ENCODE assay signal across 1 cellular context in the genomic region with DNA sequence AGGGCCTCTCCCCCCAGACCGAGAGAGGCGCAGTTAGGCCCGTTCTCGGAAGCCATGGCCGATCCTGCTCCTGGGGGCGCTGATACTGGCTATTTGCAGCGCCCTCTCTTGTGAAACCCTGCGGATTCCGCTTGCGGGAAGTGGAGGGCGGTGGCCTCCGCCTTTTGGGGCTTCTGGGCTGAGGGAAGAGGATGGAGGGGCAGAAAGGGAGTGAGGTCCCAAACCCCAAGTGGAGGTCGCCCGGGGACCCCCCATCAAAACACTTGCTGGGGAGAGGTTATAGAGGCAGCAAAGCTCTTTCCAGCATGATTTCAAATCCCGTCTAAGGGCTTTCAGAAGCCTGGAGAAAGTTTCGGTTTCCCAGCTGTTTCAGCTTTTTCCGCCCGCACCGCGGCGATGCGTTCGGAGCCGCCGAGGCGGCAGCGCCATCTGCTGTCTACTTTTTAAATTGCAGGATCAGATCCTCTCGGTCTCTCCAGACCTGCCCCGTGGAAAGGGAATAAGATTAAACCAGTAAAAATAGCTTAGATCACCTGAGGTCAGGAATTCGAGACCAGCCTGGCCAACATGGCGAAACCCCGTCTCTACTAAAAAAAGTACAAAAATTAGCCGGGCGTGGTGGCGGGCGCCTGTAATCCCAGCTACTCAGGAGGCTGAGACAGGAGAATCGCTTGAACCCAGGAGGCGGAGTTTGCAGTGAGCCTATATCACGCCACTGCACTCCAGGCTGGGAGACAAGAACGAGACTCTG.
TF ChIP-seq lines count a peak whose summit lies in the region.

No MANE protein-coding gene starts in this region.

TF ChIP-seq in HepG2, 621 proteins besides CTCF, POLR2A, EP300 and RAD21 (continued from another document and continues in another):
- TF ChIP-seq ZFX (CRISPR knock-in tag; IDR thresholded peaks at IDR 0.05; ENCODE audit: low read depth) (peak; percentile 54; the same call in 1 of the 2 replicates), NFKBIZ (CRISPR knock-in tag; IDR thresholded peaks at IDR 0.05) (0 out of 2 replicates have a peak, but pooled peaks have one; percentile 40), ZNF20 (CRISPR knock-in tag; IDR thresholded peaks at IDR 0.05) (0 out of 2 replicates have a peak, but pooled peaks have one; percentile 55), ZNF136 (CRISPR knock-in tag; IDR thresholded peaks at IDR 0.05; ENCODE audit: low read depth) (0 out of 2 replicates have a peak, but pooled peaks have one; percentile 32), ZNF317 (CRISPR knock-in tag; IDR thresholded peaks at IDR 0.05) (0 out of 2 replicates have a peak, but pooled peaks have one; percentile 14), GTF2F1 (IDR thresholded peaks at IDR 0.05; ENCODE audit: low read length) (no peak), KLF12 (CRISPR knock-in tag; IDR thresholded peaks at IDR 0.05; ENCODE audit: borderline replicate concordance) (peak; percentile 10; the same call in 1 of the 2 replicates), XRCC5 (optimal IDR thresholded peaks at IDR 0.05; ENCODE audit: low read length) (peak; percentile 25), ZNF333 (CRISPR knock-in tag; IDR thresholded peaks at IDR 0.05; ENCODE audit: borderline replicate concordance) (0 out of 2 replicates have a peak, but pooled peaks have one; percentile 56), ZSCAN22 (CRISPR knock-in tag; IDR thresholded peaks at IDR 0.05) (0 out of 2 replicates have a peak, but pooled peaks have one; percentile 15), NFYC (CRISPR knock-in tag; IDR thresholded peaks at IDR 0.05) (no peak), ASH2L (IDR thresholded peaks at IDR 0.05; ENCODE audit: insufficient read length, low read depth, low read length) (peak; percentile 66), ZNF160 (CRISPR knock-in tag; IDR thresholded peaks at IDR 0.05) (no peak), ATF7 (IDR thresholded peaks at IDR 0.05) (no peak), ATF7 (CRISPR knock-in tag; IDR thresholded peaks at IDR 0.05) (no peak), ZNF460 (CRISPR knock-in tag; IDR thresholded peaks at IDR 0.05; ENCODE audit: borderline replicate concordance) (peak; percentile 53; the same call in 1 of the 2 replicates), HNRNPK (IDR thresholded peaks at IDR 0.05; ENCODE audit: low read depth, low read length, poor library complexity, severe bottlenecking) (no peak), SNAPC2 (CRISPR knock-in tag; IDR thresholded peaks at IDR 0.05) (no peak), PPARG (CRISPR knock-in tag; conservative IDR thresholded peaks at IDR 0.05) (peak; percentile 60), HNRNPLL (IDR thresholded peaks at IDR 0.05; ENCODE audit: low read depth, low read length, poor library complexity, severe bottlenecking) (peak; percentile 53), KAT7 (CRISPR knock-in tag; IDR thresholded peaks at IDR 0.05; ENCODE audit: borderline replicate concordance) (peak; percentile 68; the same call in 1 of the 2 replicates), ZMYM4 (CRISPR knock-in tag; IDR thresholded peaks at IDR 0.05) (0 out of 2 replicates have a peak, but pooled peaks have one; percentile 30), PHF8 (CRISPR knock-in tag; IDR thresholded peaks at IDR 0.05) (peak; percentile 61), ZNF124 (CRISPR knock-in tag; IDR thresholded peaks at IDR 0.05) (peak; percentile 55; the same call in 1 of the 2 replicates)
- TF ChIP-seq, protein P1, sequence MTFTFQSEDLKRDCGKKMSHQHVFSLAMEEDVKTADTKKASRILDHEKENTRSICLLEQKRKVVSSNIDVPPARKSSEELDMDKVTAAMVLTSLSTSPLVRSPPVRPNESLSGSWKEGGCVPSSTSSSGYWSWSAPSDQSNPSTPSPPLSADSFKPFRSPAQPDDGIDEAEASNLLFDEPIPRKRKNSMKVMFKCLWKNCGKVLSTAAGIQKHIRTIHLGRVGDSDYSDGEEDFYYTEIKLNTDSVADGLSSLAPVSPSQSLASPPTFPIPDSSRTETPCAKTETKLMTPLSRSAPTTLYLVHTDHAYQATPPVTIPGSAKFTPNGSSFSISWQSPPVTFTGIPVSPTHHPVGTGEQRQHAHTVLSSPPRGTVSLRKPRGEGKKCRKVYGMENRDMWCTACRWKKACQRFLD (CRISPR knock-in tag; IDR thresholded peaks at IDR 0.05; ENCODE audit: borderline replicate concordance), result 0 out of 2 replicates have a peak, but pooled peaks have one; percentile 47
- TF ChIP-seq, protein P2, sequence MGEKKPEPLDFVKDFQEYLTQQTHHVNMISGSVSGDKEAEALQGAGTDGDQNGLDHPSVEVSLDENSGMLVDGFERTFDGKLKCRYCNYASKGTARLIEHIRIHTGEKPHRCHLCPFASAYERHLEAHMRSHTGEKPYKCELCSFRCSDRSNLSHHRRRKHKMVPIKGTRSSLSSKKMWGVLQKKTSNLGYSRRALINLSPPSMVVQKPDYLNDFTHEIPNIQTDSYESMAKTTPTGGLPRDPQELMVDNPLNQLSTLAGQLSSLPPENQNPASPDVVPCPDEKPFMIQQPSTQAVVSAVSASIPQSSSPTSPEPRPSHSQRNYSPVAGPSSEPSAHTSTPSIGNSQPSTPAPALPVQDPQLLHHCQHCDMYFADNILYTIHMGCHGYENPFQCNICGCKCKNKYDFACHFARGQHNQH (CRISPR knock-in tag; IDR thresholded peaks at IDR 0.05), result 0 out of 2 replicates have a peak, but pooled peaks have one; percentile 47
- TF ChIP-seq, protein P3, sequence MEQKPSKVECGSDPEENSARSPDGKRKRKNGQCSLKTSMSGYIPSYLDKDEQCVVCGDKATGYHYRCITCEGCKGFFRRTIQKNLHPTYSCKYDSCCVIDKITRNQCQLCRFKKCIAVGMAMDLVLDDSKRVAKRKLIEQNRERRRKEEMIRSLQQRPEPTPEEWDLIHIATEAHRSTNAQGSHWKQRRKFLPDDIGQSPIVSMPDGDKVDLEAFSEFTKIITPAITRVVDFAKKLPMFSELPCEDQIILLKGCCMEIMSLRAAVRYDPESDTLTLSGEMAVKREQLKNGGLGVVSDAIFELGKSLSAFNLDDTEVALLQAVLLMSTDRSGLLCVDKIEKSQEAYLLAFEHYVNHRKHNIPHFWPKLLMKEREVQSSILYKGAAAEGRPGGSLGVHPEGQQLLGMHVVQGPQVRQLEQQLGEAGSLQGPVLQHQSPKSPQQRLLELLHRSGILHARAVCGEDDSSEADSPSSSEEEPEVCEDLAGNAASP (CRISPR knock-in tag; IDR thresholded peaks at IDR 0.05; ENCODE audit: borderline replicate concordance), result peak; percentile 47; the same call in 1 of the 2 replicates
- TF ChIP-seq, protein P4, sequence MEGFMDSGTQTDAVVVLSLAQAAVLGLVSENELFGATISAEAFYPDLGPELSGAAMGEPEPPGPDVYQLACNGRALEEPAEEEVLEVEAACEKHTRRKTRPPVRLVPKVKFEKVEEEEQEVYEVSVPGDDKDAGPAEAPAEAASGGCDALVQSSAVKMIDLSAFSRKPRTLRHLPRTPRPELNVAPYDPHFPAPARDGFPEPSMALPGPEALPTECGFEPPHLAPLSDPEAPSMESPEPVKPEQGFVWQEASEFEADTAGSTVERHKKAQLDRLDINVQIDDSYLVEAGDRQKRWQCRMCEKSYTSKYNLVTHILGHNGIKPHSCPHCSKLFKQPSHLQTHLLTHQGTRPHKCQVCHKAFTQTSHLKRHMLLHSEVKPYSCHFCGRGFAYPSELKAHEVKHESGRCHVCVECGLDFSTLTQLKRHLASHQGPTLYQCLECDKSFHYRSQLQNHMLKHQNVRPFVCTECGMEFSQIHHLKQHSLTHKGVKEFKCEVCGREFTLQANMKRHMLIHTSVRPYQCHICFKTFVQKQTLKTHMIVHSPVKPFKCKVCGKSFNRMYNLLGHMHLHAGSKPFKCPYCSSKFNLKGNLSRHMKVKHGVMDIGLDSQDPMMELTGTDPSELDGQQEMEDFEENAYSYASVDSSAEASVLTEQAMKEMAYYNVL (CRISPR knock-in tag; IDR thresholded peaks at IDR 0.05; ENCODE audit: borderline replicate concordance), result 0 out of 2 replicates have a peak, but pooled peaks have one; percentile 21
- TF ChIP-seq, protein P5, sequence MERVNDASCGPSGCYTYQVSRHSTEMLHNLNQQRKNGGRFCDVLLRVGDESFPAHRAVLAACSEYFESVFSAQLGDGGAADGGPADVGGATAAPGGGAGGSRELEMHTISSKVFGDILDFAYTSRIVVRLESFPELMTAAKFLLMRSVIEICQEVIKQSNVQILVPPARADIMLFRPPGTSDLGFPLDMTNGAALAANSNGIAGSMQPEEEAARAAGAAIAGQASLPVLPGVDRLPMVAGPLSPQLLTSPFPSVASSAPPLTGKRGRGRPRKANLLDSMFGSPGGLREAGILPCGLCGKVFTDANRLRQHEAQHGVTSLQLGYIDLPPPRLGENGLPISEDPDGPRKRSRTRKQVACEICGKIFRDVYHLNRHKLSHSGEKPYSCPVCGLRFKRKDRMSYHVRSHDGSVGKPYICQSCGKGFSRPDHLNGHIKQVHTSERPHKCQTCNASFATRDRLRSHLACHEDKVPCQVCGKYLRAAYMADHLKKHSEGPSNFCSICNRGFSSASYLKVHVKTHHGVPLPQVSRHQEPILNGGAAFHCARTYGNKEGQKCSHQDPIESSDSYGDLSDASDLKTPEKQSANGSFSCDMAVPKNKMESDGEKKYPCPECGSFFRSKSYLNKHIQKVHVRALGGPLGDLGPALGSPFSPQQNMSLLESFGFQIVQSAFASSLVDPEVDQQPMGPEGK (CRISPR knock-in tag; IDR thresholded peaks at IDR 0.05), result peak; percentile 50; the same call in 1 of the 2 replicates
- TF ChIP-seq, protein P6, sequence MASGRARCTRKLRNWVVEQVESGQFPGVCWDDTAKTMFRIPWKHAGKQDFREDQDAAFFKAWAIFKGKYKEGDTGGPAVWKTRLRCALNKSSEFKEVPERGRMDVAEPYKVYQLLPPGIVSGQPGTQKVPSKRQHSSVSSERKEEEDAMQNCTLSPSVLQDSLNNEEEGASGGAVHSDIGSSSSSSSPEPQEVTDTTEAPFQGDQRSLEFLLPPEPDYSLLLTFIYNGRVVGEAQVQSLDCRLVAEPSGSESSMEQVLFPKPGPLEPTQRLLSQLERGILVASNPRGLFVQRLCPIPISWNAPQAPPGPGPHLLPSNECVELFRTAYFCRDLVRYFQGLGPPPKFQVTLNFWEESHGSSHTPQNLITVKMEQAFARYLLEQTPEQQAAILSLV (CRISPR knock-in tag; IDR thresholded peaks at IDR 0.05; ENCODE audit: borderline replicate concordance), result peak; percentile 59; the same call in 1 of the 2 replicates
- TF ChIP-seq, protein P7, sequence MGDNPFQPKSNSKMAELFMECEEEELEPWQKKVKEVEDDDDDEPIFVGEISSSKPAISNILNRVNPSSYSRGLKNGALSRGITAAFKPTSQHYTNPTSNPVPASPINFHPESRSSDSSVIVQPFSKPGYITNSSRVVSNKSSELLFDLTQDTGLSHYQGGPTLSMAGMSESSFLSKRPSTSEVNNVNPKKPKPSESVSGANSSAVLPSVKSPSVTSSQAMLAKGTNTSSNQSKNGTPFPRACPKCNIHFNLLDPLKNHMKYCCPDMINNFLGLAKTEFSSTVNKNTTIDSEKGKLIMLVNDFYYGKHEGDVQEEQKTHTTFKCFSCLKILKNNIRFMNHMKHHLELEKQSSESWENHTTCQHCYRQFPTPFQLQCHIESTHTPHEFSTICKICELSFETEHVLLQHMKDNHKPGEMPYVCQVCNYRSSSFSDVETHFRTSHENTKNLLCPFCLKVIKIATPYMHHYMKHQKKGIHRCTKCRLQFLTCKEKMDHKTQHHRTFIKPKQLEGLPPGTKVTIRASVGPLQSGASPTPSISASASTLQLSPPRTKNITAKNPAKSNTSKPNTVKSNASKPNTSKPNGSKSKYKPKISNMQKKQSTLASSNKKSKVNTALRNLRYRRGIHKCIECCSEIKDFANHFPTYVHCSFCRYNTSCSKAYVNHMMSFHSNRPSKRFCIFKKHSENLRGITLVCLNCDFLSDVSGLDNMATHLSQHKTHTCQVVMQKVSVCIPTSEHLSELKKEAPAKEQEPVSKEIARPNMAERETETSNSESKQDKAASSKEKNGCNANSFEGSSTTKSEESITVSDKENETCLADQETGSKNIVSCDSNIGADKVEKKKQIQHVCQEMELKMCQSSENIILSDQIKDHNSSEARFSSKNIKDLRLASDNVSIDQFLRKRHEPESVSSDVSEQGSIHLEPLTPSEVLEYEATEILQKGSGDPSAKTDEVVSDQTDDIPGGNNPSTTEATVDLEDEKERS (CRISPR knock-in tag; IDR thresholded peaks at IDR 0.05), result peak; percentile 87
- TF ChIP-seq, protein P8, sequence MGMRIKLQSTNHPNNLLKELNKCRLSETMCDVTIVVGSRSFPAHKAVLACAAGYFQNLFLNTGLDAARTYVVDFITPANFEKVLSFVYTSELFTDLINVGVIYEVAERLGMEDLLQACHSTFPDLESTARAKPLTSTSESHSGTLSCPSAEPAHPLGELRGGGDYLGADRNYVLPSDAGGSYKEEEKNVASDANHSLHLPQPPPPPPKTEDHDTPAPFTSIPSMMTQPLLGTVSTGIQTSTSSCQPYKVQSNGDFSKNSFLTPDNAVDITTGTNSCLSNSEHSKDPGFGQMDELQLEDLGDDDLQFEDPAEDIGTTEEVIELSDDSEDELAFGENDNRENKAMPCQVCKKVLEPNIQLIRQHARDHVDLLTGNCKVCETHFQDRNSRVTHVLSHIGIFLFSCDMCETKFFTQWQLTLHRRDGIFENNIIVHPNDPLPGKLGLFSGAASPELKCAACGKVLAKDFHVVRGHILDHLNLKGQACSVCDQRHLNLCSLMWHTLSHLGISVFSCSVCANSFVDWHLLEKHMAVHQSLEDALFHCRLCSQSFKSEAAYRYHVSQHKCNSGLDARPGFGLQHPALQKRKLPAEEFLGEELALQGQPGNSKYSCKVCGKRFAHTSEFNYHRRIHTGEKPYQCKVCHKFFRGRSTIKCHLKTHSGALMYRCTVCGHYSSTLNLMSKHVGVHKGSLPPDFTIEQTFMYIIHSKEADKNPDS (CRISPR knock-in tag; IDR thresholded peaks at IDR 0.05), result no peak
- TF ChIP-seq, protein P9, sequence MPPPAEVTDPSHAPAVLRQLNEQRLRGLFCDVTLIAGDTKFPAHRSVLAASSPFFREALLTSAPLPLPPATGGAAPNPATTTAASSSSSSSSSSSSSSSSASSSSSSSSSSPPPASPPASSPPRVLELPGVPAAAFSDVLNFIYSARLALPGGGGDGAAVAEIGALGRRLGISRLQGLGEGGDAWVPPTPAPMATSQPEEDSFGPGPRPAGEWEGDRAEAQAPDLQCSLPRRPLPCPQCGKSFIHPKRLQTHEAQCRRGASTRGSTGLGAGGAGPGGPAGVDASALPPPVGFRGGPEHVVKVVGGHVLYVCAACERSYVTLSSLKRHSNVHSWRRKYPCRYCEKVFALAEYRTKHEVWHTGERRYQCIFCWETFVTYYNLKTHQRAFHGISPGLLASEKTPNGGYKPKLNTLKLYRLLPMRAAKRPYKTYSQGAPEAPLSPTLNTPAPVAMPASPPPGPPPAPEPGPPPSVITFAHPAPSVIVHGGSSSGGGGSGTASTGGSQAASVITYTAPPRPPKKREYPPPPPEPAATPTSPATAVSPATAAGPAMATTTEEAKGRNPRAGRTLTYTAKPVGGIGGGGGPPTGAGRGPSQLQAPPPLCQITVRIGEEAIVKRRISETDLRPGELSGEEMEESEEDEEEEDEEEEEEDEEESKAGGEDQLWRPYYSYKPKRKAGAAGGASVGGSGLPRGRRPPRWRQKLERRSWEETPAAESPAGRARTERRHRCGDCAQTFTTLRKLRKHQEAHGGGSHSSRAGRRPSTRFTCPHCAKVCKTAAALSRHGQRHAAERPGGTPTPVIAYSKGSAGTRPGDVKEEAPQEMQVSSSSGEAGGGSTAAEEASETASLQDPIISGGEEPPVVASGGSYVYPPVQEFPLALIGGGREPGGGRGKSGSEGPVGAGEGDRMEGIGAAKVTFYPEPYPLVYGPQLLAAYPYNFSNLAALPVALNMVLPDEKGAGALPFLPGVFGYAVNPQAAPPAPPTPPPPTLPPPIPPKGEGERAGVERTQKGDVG (CRISPR knock-in tag; IDR thresholded peaks at IDR 0.05; ENCODE audit: borderline replicate concordance), result peak; percentile 65; the same call in 1 of the 2 replicates
